31 cellular contexts compared by ENCODE assay signal in the genomic region with DNA sequence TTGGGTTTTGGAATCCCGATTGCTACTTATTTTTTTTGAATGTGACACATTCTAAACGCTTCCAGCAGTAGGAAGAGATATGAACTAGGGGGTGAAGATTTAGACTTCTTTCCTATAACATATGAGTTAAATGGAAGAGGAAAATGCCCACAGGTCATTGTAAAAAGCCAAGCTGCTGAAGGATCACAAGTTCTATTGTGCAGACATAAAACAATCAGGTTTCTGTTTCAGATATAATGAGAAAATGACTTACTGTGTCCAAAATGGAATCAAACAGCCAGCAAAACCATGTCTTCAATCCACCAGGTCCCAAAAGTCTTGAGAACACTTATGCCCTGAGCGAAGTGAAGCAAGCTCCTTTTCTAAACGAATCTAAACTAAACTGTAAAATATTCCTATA.
"Had no signal": no experiment of that assay in that cellular context is flagged by ENCODE, and none has a peak within 500 bp of the region (broad histone marks: within the 10 kb centered on the region; RNA-seq: fewer than 3 reads in every experiment).

No MANE protein-coding gene starts in this region.

- H3K36me3 ChIP-seq: adrenal gland, esophagus muscularis mucosa, gastroesophageal sphincter had no signal

- H3K4me3 ChIP-seq: adrenal gland, body of pancreas, esophagus muscularis mucosa, gastroesophageal sphincter had no signal

- H3K27me3 Mint-ChIP-seq: activated CD4-positive, alpha-beta memory T cell treated with anti-CD3 and anti-CD28 coated beads for 36 hours; activated CD4-positive, alpha-beta T cell treated with anti-CD3 and anti-CD28 coated beads for 36 hours; activated CD4-positive, alpha-beta T cell treated with anti-CD3 and anti-CD28 coated beads, Interleukin-2, amount 10 ng/mL, durations not matched to agents 24 days and 14 days; activated CD8-positive, alpha-beta memory T cell treated with anti-CD3 and anti-CD28 coated beads, Interleukin-2, amount 10 ng/mL, durations not matched to agents 7 days and 5 days; activated naive CD4-positive, alpha-beta T cell treated with anti-CD3 and anti-CD28 coated beads, Interleukin-2, amount 50 U/mL, for 24 hours; activated naive CD8-positive, alpha-beta T cell treated with anti-CD3 and anti-CD28 coated beads for 36 hours; activated naive CD8-positive, alpha-beta T cell treated with anti-CD3 and anti-CD28 coated beads, Interleukin-2, amount 50 U/mL, for 24 hours; effector memory CD8-positive, alpha-beta T cell; T-helper 17 cell had no signal

- ATAC-seq: activated CD4-positive, alpha-beta T cell treated with anti-CD3 and anti-CD28 coated beads for 36 hours; activated CD8-positive, alpha-beta memory T cell treated with anti-CD3 and anti-CD28 coated beads, Interleukin-2, amount 10 ng/mL, durations not matched to agents 7 days and 5 days; activated CD8-positive, alpha-beta T cell treated with anti-CD3 and anti-CD28 coated beads, Interleukin-2, amount 10 ng/mL, durations not matched to agents 7 days and 5 days; activated naive CD8-positive, alpha-beta T cell treated with anti-CD3 and anti-CD28 coated beads, Interleukin-2, amount 50 U/mL, for 24 hours; body of pancreas; effector memory CD8-positive, alpha-beta T cell; foreskin keratinocyte; gastroesophageal sphincter; T-helper 17 cell had no signal

- H3K27ac ChIP-seq: adrenal gland, body of pancreas, esophagus muscularis mucosa, foreskin keratinocyte, gastroesophageal sphincter had no signal

- H3K9me3 Mint-ChIP-seq: activated CD4-positive, alpha-beta memory T cell treated with anti-CD3 and anti-CD28 coated beads for 36 hours; activated CD4-positive, alpha-beta T cell treated with anti-CD3 and anti-CD28 coated beads, Interleukin-2, amount 10 ng/mL, durations not matched to agents 24 days and 14 days; activated naive CD4-positive, alpha-beta T cell treated with anti-CD3 and anti-CD28 coated beads for 36 hours; activated naive CD8-positive, alpha-beta T cell treated with anti-CD3 and anti-CD28 coated beads for 36 hours; activated naive CD8-positive, alpha-beta T cell treated with anti-CD3 and anti-CD28 coated beads, Interleukin-2, amount 50 U/mL, for 24 hours had no signal

- DNase-seq: activated CD4-positive, alpha-beta memory T cell treated with anti-CD3 and anti-CD28 coated beads for 36 hours; activated CD4-positive, alpha-beta T cell treated with anti-CD3 and anti-CD28 coated beads for 36 hours; activated CD4-positive, alpha-beta T cell treated with anti-CD3 and anti-CD28 coated beads, Interleukin-2, amount 10 ng/mL, durations not matched to agents 24 days and 14 days; activated CD4-positive, CD25-positive, alpha-beta regulatory T cell; activated CD4-positive, CD25-positive, alpha-beta regulatory T cell treated with anti-CD3 and anti-CD28 coated beads, Interleukin-2, amount 50 U/mL, for 72 hours; activated CD8-positive, alpha-beta memory T cell treated with anti-CD3 and anti-CD28 coated beads, Interleukin-2, amount 10 ng/mL, durations not matched to agents 7 days and 5 days; activated CD8-positive, alpha-beta memory T cell treated with anti-CD3 and anti-CD28 coated beads, Interleukin-2, amount 50 U/mL, for 4 hours; activated CD8-positive, alpha-beta T cell treated with anti-CD3 and anti-CD28 coated beads, Interleukin-2, amount 10 ng/mL, durations not matched to agents 7 days and 5 days; activated effector memory CD4-positive, alpha-beta T cell treated with anti-CD3 and anti-CD28 coated beads, Interleukin-2, amount 50 U/mL, for 16 hours; activated naive CD4-positive, alpha-beta T cell treated with anti-CD3 and anti-CD28 coated beads for 36 hours; activated naive CD8-positive, alpha-beta T cell treated with anti-CD3 and anti-CD28 coated beads for 36 hours; activated naive CD8-positive, alpha-beta T cell treated with anti-CD3 and anti-CD28 coated beads, Interleukin-2, amount 50 U/mL, for 24 hours; activated T-cell treated with anti-CD3 and anti-CD28 coated beads, Interleukin-2, amount 50 U/mL, for 1 hour; activated T-cell treated with anti-CD3 and anti-CD28 coated beads, Interleukin-2, amount 50 U/mL, for 48 hours; adrenal gland; amygdala; aorta; body of pancreas; cortex of kidney; dermis blood vessel endothelial cell; effector CD4-positive, alpha-beta T cell; effector memory CD8-positive, alpha-beta T cell; erythroblast; foreskin keratinocyte; T-helper 1 cell; T-helper 17 cell had no signal

- H3K36me3 Mint-ChIP-seq: activated CD4-positive, alpha-beta memory T cell treated with anti-CD3 and anti-CD28 coated beads for 36 hours; activated CD8-positive, alpha-beta memory T cell treated with anti-CD3 and anti-CD28 coated beads, Interleukin-2, amount 10 ng/mL, durations not matched to agents 7 days and 5 days; activated naive CD4-positive, alpha-beta T cell treated with anti-CD3 and anti-CD28 coated beads, Interleukin-2, amount 50 U/mL, for 24 hours; activated naive CD8-positive, alpha-beta T cell treated with anti-CD3 and anti-CD28 coated beads for 36 hours had no signal

- H3K27me3 ChIP-seq: adrenal gland, body of pancreas, esophagus muscularis mucosa, foreskin keratinocyte had no signal

- H3K4me1 Mint-ChIP-seq: activated CD4-positive, alpha-beta T cell treated with anti-CD3 and anti-CD28 coated beads for 36 hours; activated CD4-positive, alpha-beta T cell treated with anti-CD3 and anti-CD28 coated beads, Interleukin-2, amount 10 ng/mL, durations not matched to agents 24 days and 14 days; activated CD8-positive, alpha-beta memory T cell treated with anti-CD3 and anti-CD28 coated beads, Interleukin-2, amount 10 ng/mL, durations not matched to agents 7 days and 5 days; activated naive CD4-positive, alpha-beta T cell treated with anti-CD3 and anti-CD28 coated beads, Interleukin-2, amount 50 U/mL, for 24 hours; activated naive CD8-positive, alpha-beta T cell treated with anti-CD3 and anti-CD28 coated beads for 36 hours; activated naive CD8-positive, alpha-beta T cell treated with anti-CD3 and anti-CD28 coated beads, Interleukin-2, amount 50 U/mL, for 24 hours; T-helper 17 cell had no signal

- H3K27ac Mint-ChIP-seq: activated CD4-positive, alpha-beta memory T cell treated with anti-CD3 and anti-CD28 coated beads for 36 hours; activated CD4-positive, alpha-beta T cell treated with anti-CD3 and anti-CD28 coated beads for 36 hours; activated CD4-positive, alpha-beta T cell treated with anti-CD3 and anti-CD28 coated beads, Interleukin-2, amount 10 ng/mL, durations not matched to agents 24 days and 14 days; activated CD8-positive, alpha-beta memory T cell treated with anti-CD3 and anti-CD28 coated beads, Interleukin-2, amount 10 ng/mL, durations not matched to agents 7 days and 5 days; activated CD8-positive, alpha-beta T cell treated with anti-CD3 and anti-CD28 coated beads, Interleukin-2, amount 10 ng/mL, durations not matched to agents 7 days and 5 days; activated naive CD4-positive, alpha-beta T cell treated with anti-CD3 and anti-CD28 coated beads for 36 hours; activated naive CD4-positive, alpha-beta T cell treated with anti-CD3 and anti-CD28 coated beads, Interleukin-2, amount 50 U/mL, for 24 hours; activated naive CD8-positive, alpha-beta T cell treated with anti-CD3 and anti-CD28 coated beads for 36 hours; activated naive CD8-positive, alpha-beta T cell treated with anti-CD3 and anti-CD28 coated beads, Interleukin-2, amount 50 U/mL, for 24 hours; activated T-helper 1 cell treated with anti-CD3 and anti-CD28 coated beads, Interleukin-12 subunit alpha, Interleukin-12 subunit beta, Interleukin-2, Interleukin-4 antibody, amounts not matched to agents 30 ng/mL and 10 ng/mL and 1 ng/mL, durations not matched to agents 14 hours and 24 hours and 36 hours; activated T-helper 2 cell treated with anti-CD3 and anti-CD28 coated beads, Interferon-gamma antibody, Interleukin-2, Interleukin-4, amounts not matched to agents 10 μg/mL and 5 μg/mL and 100 μg/mL, durations not matched to agents 14 hours and 24 hours and 36 hours; effector memory CD8-positive, alpha-beta T cell; T-helper 17 cell had no signal

- H3K9me3 ChIP-seq: adrenal gland, body of pancreas, esophagus muscularis mucosa, gastroesophageal sphincter had no signal

- H3K4me3 Mint-ChIP-seq: activated CD4-positive, alpha-beta memory T cell treated with anti-CD3 and anti-CD28 coated beads for 36 hours; activated CD4-positive, alpha-beta T cell treated with anti-CD3 and anti-CD28 coated beads for 36 hours; activated CD4-positive, alpha-beta T cell treated with anti-CD3 and anti-CD28 coated beads, Interleukin-2, amount 10 ng/mL, durations not matched to agents 24 days and 14 days; activated CD8-positive, alpha-beta memory T cell treated with anti-CD3 and anti-CD28 coated beads, Interleukin-2, amount 10 ng/mL, durations not matched to agents 7 days and 5 days; activated CD8-positive, alpha-beta T cell treated with anti-CD3 and anti-CD28 coated beads, Interleukin-2, amount 10 ng/mL, durations not matched to agents 7 days and 5 days; activated naive CD4-positive, alpha-beta T cell treated with anti-CD3 and anti-CD28 coated beads for 36 hours; activated naive CD4-positive, alpha-beta T cell treated with anti-CD3 and anti-CD28 coated beads, Interleukin-2, amount 50 U/mL, for 24 hours; activated naive CD8-positive, alpha-beta T cell treated with anti-CD3 and anti-CD28 coated beads for 36 hours; activated naive CD8-positive, alpha-beta T cell treated with anti-CD3 and anti-CD28 coated beads, Interleukin-2, amount 50 U/mL, for 24 hours; activated T-helper 1 cell treated with anti-CD3 and anti-CD28 coated beads, Interleukin-12 subunit alpha, Interleukin-12 subunit beta, Interleukin-2, Interleukin-4 antibody, amounts not matched to agents 30 ng/mL and 10 ng/mL and 1 ng/mL, durations not matched to agents 14 hours and 24 hours and 36 hours; effector memory CD8-positive, alpha-beta T cell; T-helper 17 cell had no signal

- H3K4me1 ChIP-seq: adrenal gland, body of pancreas, esophagus muscularis mucosa, foreskin keratinocyte, gastroesophageal sphincter had no signal
